In the genomic region with DNA sequence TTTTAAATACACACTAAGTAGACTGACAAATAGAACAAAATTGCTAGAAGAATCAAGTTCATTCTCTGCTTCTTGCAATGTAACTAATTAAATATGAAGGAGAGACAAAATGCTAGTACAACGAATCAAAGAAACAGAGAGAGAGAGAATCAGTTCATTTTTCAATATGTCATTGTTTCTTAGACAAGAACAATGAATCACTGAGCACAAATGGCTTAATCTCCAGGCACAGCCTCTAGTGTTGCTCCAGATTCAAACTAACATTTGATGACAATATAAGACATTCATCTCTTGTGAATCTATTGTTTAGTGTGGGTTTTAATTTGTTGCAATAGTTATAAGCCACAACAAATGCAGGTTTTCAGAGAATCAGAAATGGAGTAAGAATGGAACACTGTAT, we compare ENCODE assay signal across 26 cellular contexts.
DNase-seq lines count a peak whose midpoint lies in the region; ATAC-seq, FAIRE-seq and TF ChIP-seq lines count a peak whose summit lies in the region.
"Had no signal": no experiment of that assay in that cellular context is flagged by ENCODE, and none has a peak within 500 bp of the region (broad histone marks: within the 10 kb centered on the region; RNA-seq: fewer than 3 reads in every experiment).

No MANE protein-coding gene starts in this region.

- ATAC-seq in GM18873 (IDR thresholded peaks at IDR 0.05; ENCODE audit: low FRiP score, unreplicated experiment) = no peak
- ATAC-seq: GM23338, K562, Right ventricle myocardium inferior had no signal

- FAIRE-seq in D721Med (lab: Jason Lieb, UNC) = peak; percentile 55
- FAIRE-seq: HTR-8/SVneo, K562 had no signal

- TF ChIP-seq CTCF in D721Med (IDR thresholded peaks at IDR 0.05; ENCODE audit: insufficient read depth, missing control alignments) = no peak

- H3K27ac ChIP-seq in cingulate gyrus (ENCODE audit: low read depth, low read length) = peak overlapping the region; percentile 69
- H3K27ac ChIP-seq: BLaER1, PC-9, SJSA1 had no signal

- DNase-seq in D721Med (ENCODE audit: insufficient read length, low spot score) = no peak
- peak; percentile 1 for DNase-seq in kidney tubule cell (ENCODE audit: low spot score)
- DNase-seq in putamen (ENCODE audit: low spot score) = peak; percentile 75
- DNase-seq in NK-92 (lab: John Stamatoyannopoulos, UW; ENCODE audit: unreplicated experiment) = no peak
- no peak for DNase-seq in NCI-H187 treated with DMSO at 0.1 percent for 48 hours (lab: John Stamatoyannopoulos, UW)
- DNase-seq in activated CD8-positive, alpha-beta memory T cell treated with anti-CD3 and anti-CD28 coated beads, Interleukin-2, amount 50 U/mL, for 4 hours = no peak
- DNase-seq: CD4-positive, CD25-positive, alpha-beta regulatory T cell; DMS53; H9; HFFc6; Kasumi-1; NCI-H1105; NCI-H1436 treated with DMSO at 0.1 percent for 48 hours; NCI-H1930; NCI-H446; NCI-H524 treated with DMSO at 0.1 percent for 48 hours; NCI-H82; PC-9 had no signal

Comparison
In these comparisons a context has a peak if more than half of its experiments do, and no peak if none do; other contexts are left out.
1. DNase-seq: peak in kidney tubule cell (single experiment) and putamen (single experiment); none in D721Med (single experiment), NK-92 (single experiment), NCI-H187 treated with DMSO at 0.1 percent for 48 hours (single experiment) and activated CD8-positive, alpha-beta memory T cell treated with anti-CD3 and anti-CD28 coated beads, Interleukin-2, amount 50 U/mL, for 4 hours (single experiment).